In the genomic region with DNA sequence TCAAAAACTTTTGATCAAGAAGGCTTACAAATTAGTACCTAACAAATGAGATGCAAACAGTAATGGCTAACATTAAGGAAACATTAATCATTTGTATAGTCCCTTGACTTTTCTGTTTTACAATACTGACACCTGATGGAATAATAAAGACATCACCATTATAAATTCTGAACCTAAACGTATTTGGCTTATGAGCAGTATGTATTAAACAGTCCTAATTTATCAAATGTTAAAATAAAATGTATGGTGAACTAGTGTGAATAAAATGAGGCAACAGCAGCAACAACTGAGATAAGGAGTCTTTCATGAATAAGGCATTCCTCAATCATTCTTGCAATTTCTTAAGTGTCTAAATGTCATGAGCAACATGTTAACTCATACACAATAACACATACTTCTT, we compare ENCODE assay signal across 9 cellular contexts.
DNase-seq lines count a peak whose midpoint lies in the region; ATAC-seq and TF ChIP-seq lines count a peak whose summit lies in the region.
"Had no signal": no experiment of that assay in that cellular context is flagged by ENCODE, and none has a peak within 500 bp of the region (broad histone marks: within the 10 kb centered on the region; RNA-seq: fewer than 3 reads in every experiment).

No MANE protein-coding gene starts in this region.

- no peak overlapping the region for H3K9ac ChIP-seq in MM.1S (ENCODE audit: low read length)

- H3F3A ChIP-seq in MM.1S (ENCODE audit: insufficient read depth, low read length) = no peaks in the 10 kb centered on the region

- no peaks in the 10 kb centered on the region for H3K27me3 ChIP-seq in MM.1S (replicated peaks; ENCODE audit: insufficient read depth, low read length)

- no peak overlapping the region for H3K4me2 ChIP-seq in MM.1S (ENCODE audit: low read depth, low read length)

- peaks cover 68% of the 10 kb centered on the region for H3K79me2 ChIP-seq in MM.1S (ENCODE audit: low read length)

- H3K36me3 ChIP-seq in MM.1S (replicated peaks; ENCODE audit: insufficient read depth, low read length) = peaks cover 22% of the 10 kb centered on the region; the same call in 1 of the 2 replicates

- intact Hi-C loops in posterior cingulate gyrus (cut with DNase I) = loop anchor here (10.0 kb wide), 1 partner anchor 683 kb away; no protein-coding TSS in a partner anchor

- H3K4me1 ChIP-seq in MM.1S (ENCODE audit: low read length) = peaks cover 3% of the 10 kb centered on the region; the same call in 1 of the 2 replicates

- H4K20me1 ChIP-seq in MM.1S (ENCODE audit: insufficient read depth, low read length) = peaks cover 5% of the 10 kb centered on the region; the same call in 1 of the 2 replicates

- H3K4me3 ChIP-seq in AG10803 (ENCODE audit: low read length) (peak overlapping the region; percentile 45), MM.1S (ENCODE audit: low read length) (no peak overlapping the region), cardiac fibroblast (replicated peaks in 1 of 2; ENCODE audit: low read depth in 2 of 2, low read length in 2 of 2) (peak overlapping the region in 1 of 2 donors; percentile 11)

- DNase-seq in AG10803 (ENCODE audit: low read depth) (peak; percentile 24), MM.1S (no peak), cardiac fibroblast (ENCODE audit: low read depth in 2 of 2) (peak; percentile 47 to 62), medulla oblongata (ENCODE audit: extremely low spot score) (peak; percentile 36), cerebellar nuclear complex (lab: John Stamatoyannopoulos, UW) (no peak), KBM-7 (no peak), posterior cingulate gyrus (no peak)
- DNase-seq: activated naive CD4-positive, alpha-beta T cell treated with Interleukin-2 at 50 U/mL for 16 hours had no signal

- H3K9me2 ChIP-seq in MM.1S (replicated peaks; ENCODE audit: insufficient read depth, low read length) = no peaks in the 10 kb centered on the region

- no peak for ATAC-seq in GM18502 (IDR thresholded peaks at IDR 0.05; ENCODE audit: poor library complexity, unreplicated experiment)

- H3K9me3 ChIP-seq in MM.1S (replicated peaks; ENCODE audit: insufficient read depth, low read length) = no peaks in the 10 kb centered on the region

- no peak overlapping the region for H3K27ac ChIP-seq in MM.1S (ENCODE audit: low read length)

- in situ Hi-C loops in KBM-7 (cut with MboI; ENCODE audit: low pct_unique_long_range_greater_than_20kb, low sequenced_read_pairs) = no loop called here

- peak; percentile 53 for TF ChIP-seq CTCF in AG10803 (conservative IDR thresholded peaks at IDR 0.05; ENCODE audit: low read length)
- TF ChIP-seq CTCF in MM.1S (IDR thresholded peaks at IDR 0.05; ENCODE audit: low read length) = peak; percentile 12
- peak; percentile 14 for TF ChIP-seq CTCF in cardiac fibroblast (IDR thresholded peaks at IDR 0.05; ENCODE audit: low read depth, low read length)

- no peak overlapping the region for H2AFZ ChIP-seq in MM.1S (ENCODE audit: low read length)

Comparison
In these comparisons a context has a peak if more than half of its experiments do, and no peak if none do; other contexts are left out.
1. DNase-seq: peak in AG10803 (single experiment), cardiac fibroblast (2 of 2) and medulla oblongata (single experiment); none in MM.1S (single experiment), cerebellar nuclear complex (0 of 2), KBM-7 (single experiment) and posterior cingulate gyrus (0 of 10).
2. Peak in every context shown above with its lines, with median percentiles within 50 percentile points of each other: CTCF ChIP-seq.